In the genomic region with DNA sequence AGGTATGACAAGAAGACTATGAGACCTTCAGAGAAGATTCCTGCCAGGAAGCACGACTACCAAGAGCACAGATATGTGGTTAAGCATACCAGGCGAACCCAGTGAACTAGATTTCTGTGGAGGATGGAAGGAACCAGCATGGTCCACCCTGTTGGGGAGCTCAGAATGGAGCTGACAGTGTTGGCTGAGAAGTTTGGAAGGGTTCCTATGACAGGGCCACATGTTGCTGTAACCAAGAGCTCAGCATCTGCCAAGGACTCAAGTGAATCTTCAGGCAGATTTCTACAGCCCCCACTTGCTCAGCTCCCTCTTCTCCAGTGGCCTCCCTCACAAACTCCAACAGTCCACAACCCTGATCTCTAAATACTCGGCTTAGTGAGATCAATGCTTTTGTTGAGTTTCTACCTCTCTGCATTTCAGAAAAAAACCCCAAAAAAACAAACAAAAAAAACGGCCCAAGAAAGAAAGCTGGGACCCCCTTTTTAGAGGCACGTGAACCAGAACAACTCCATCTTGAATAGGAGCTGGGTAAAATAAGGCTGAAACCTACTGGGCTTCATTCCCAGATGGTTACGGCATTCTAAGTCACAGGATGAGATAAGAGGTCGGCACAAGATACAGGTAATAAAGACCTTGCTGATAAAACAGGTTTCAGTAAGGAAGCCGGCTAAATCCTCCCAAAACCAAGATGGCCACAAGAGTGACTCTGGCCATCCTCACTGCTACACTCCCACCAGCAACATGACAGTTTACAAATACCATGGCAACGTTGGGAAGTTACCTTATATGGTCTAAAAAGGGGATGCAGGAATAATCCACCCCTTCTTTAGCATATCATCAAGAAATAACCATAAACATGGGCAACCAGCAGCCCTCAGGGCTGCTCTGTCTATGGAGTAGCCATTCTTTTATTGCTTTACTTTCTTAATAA, we compare ENCODE assay signal across 34 cellular contexts.
"Had no signal": no experiment of that assay in that cellular context is flagged by ENCODE, and none has a peak within 500 bp of the region (broad histone marks: within the 10 kb centered on the region; RNA-seq: fewer than 3 reads in every experiment).

No MANE protein-coding gene starts in this region.

- DNase-seq: colonic mucosa; effector CD8-positive, alpha-beta T cell; endodermal cell; foreskin keratinocyte; glutamatergic neuron; heart right ventricle; hippocampal formation; left cardiac atrium; left lung; mesenchymal stem cell; mucosa of descending colon; naive B cell; stimulated activated CD4-positive, alpha-beta T cell treated with anti-CD3 and anti-CD28 coated beads, Interleukin-12 subunit alpha, Interleukin-12 subunit beta, amount 100 ng/mL, for 4 hours; stimulated activated CD4-positive, alpha-beta T cell treated with anti-CD3 and anti-CD28 coated beads, Interleukin-1b, Interleukin-23, amount 100 ng/mL, for 48 hours; stimulated activated CD4-positive, alpha-beta T cell treated with anti-CD3 and anti-CD28 coated beads, Interleukin-4, amount 100 ng/mL, for 1 hour; stimulated activated CD8-positive, alpha-beta memory T cell treated with anti-CD3 and anti-CD28 coated beads, Interleukin-4, amount 100 ng/mL, for 48 hours; stimulated activated naive CD4-positive, alpha-beta T cell treated with Interleukin-2 at 50 U/mL for 16 hours; stomach; testis; tibial artery had no signal

- H3K4me2 ChIP-seq: smooth muscle cell had no signal

- H3K4me3 ChIP-seq: colonic mucosa, heart right ventricle, left lung, mucosa of descending colon, right atrium auricular region, smooth muscle cell, stomach, testis, tibial artery had no signal

- H3K4me3 Mint-ChIP-seq: dendritic cell treated with granulocyte-macrophage colony-stimulating factor and Interleukin-4, amounts not matched to agents 40 ng/mL and 50 ng/mL, for 4 days; endodermal cell; mesothelial cell of epicardium; naive B cell; natural killer cell treated with Interleukin-12 subunit alpha and Interleukin-12 subunit beta and Interleukin-15 and Interleukin-18, amount 100 ng/mL, for 72 hours; neural crest cell; type B pancreatic cell had no signal

- H3K9me3 ChIP-seq: colonic mucosa, left lung, mucosa of descending colon, neutrophil, right atrium auricular region, stomach, testis, tibial artery had no signal

- H3K4me1 ChIP-seq: colonic mucosa, foreskin keratinocyte, heart right ventricle, left lung, parathyroid adenoma, right atrium auricular region, testis, tibial artery had no signal

- H3K27ac Mint-ChIP-seq: dendritic cell treated with granulocyte-macrophage colony-stimulating factor and Interleukin-4, amounts not matched to agents 40 ng/mL and 50 ng/mL, for 4 days; endodermal cell; mesothelial cell of epicardium; naive B cell; natural killer cell treated with Interleukin-12 subunit alpha and Interleukin-12 subunit beta and Interleukin-15 and Interleukin-18, amount 100 ng/mL, for 72 hours; progenitor cell of endocrine pancreas; type B pancreatic cell had no signal

- H3K9me3 Mint-ChIP-seq: dendritic cell treated with granulocyte-macrophage colony-stimulating factor and Interleukin-4, amounts not matched to agents 40 ng/mL and 50 ng/mL, for 4 days; mesothelial cell of epicardium; naive B cell; natural killer cell treated with Interleukin-12 subunit alpha and Interleukin-12 subunit beta and Interleukin-15 and Interleukin-18, amount 100 ng/mL, for 72 hours; type B pancreatic cell had no signal

- H3K36me3 Mint-ChIP-seq: mesothelial cell of epicardium; naive B cell; natural killer cell treated with Interleukin-12 subunit alpha and Interleukin-12 subunit beta and Interleukin-15 and Interleukin-18, amount 100 ng/mL, for 72 hours; type B pancreatic cell had no signal

- H3K79me2 ChIP-seq: parathyroid adenoma had no signal

- FAIRE-seq: islet of Langerhans had no signal

- ATAC-seq: esophagus mucosa; foreskin keratinocyte; heart right ventricle; left cardiac atrium; left lung; mucosa of descending colon; natural killer cell treated with Interleukin-12 subunit alpha and Interleukin-12 subunit beta and Interleukin-15 and Interleukin-18, amount 100 ng/mL, for 72 hours; sciatic nerve had no signal

- H3K36me3 ChIP-seq: colonic mucosa, heart right ventricle, left lung, neutrophil, right atrium auricular region, stomach, tibial artery had no signal

- H3K9ac ChIP-seq: parathyroid adenoma had no signal

- H3K27me3 Mint-ChIP-seq: naive B cell; natural killer cell treated with Interleukin-12 subunit alpha and Interleukin-12 subunit beta and Interleukin-15 and Interleukin-18, amount 100 ng/mL, for 72 hours; progenitor cell of endocrine pancreas; type B pancreatic cell had no signal

- H3K4me1 Mint-ChIP-seq: mesothelial cell of epicardium, naive B cell, neural crest cell had no signal

- H2AFZ ChIP-seq: parathyroid adenoma had no signal

- H3K27me3 ChIP-seq: colonic mucosa, foreskin keratinocyte, left lung, neutrophil, right atrium auricular region, stomach, testis, tibial artery had no signal

- H3K27ac ChIP-seq: colonic mucosa, epithelial cell of prostate, foreskin keratinocyte, heart right ventricle, left lung, neutrophil, parathyroid adenoma, right atrium auricular region, stomach, testis, tibial artery had no signal
